8 cellular contexts compared by ENCODE assay signal in genomic region chr21:42495765-42496119, GRCh38. TPM values are rescaled to one million over a fixed set of nuclear protein-coding genes. Genes with fewer than 3 reads are reported as not detected.
DNase-seq lines count a peak whose midpoint lies in the region; ATAC-seq and TF ChIP-seq lines count a peak whose summit lies in the region.

No MANE protein-coding gene starts in this region.

- WGBS in right cardiac atrium = 2% methylated on average over 18 of the region's 18 CpGs

- H3K4me2 ChIP-seq in skeletal muscle satellite cell (ENCODE audit: low read length) = peak overlapping the region; percentile 98

- H3K27ac Mint-ChIP-seq in WTC11 = 0 out of 2 replicates have a peak overlapping the region, but pooled peaks have one; percentile 58

- intact Hi-C loops in right cardiac atrium (cut with DNase I) = no loop called here

- POLR2A ChIA-PET in WTC11 (lab: Charles Lee) = no interaction called here

- no peaks in the 10 kb centered on the region for H3K36me3 Mint-ChIP-seq in WTC11

- H3K27me3 Mint-ChIP-seq in WTC11 (ENCODE audit: low read depth) = peaks cover 26% of the 10 kb centered on the region

- H3K27ac ChIP-seq in right cardiac atrium (ENCODE audit: low read length) = no peak overlapping the region

- peak overlapping the region; percentile 57 for H3K9ac ChIP-seq in skeletal muscle satellite cell (ENCODE audit: low read depth, low read length)

- TF ChIP-seq CTCF in WTC11 (IDR thresholded peaks at IDR 0.05) = no peak

- H3K4me1 Mint-ChIP-seq in WTC11 = peaks cover 23% of the 10 kb centered on the region

- peak overlapping the region; percentile 38 for H3K4me3 ChIP-seq in right cardiac atrium (ENCODE audit: low read length)
- peak overlapping the region; percentile 83 for H3K4me3 ChIP-seq in skeletal muscle satellite cell (ENCODE audit: low read length)

- CTCF ChIA-PET in WTC11 (lab: Charles Lee) = interaction anchor here (1.1 kb wide), 1 partner anchor 28 kb away, joined by 6 read pairs; no protein-coding TSS in a partner anchor

- ATAC-seq in HG03064 (IDR thresholded peaks at IDR 0.05; ENCODE audit: low read depth, unreplicated experiment) (peak; percentile 9), WTC11 (no peak), right cardiac atrium (no peak)

- peak overlapping the region; percentile 87 for H3K4me3 Mint-ChIP-seq in WTC11

- H3K9me3 Mint-ChIP-seq in WTC11 = no peaks in the 10 kb centered on the region

- H3K9me3 ChIP-seq in right cardiac atrium (ENCODE audit: control insufficient read depth, low read length) (no peaks in the 10 kb centered on the region), skeletal muscle satellite cell (replicated peaks; ENCODE audit: low read length) (no peaks in the 10 kb centered on the region)

- H3K27me3 ChIP-seq in right cardiac atrium (ENCODE audit: control insufficient read depth, insufficient read depth) (no peaks in the 10 kb centered on the region), skeletal muscle satellite cell (ENCODE audit: control insufficient read depth, insufficient read depth, low read length) (peaks cover 26% of the 10 kb centered on the region)

- peak; percentile 64 for DNase-seq in NCI-H1092 treated with DMSO at 0.1 percent for 48 hours (lab: John Stamatoyannopoulos, UW)
- DNase-seq in NCI-H1092 (lab: John Stamatoyannopoulos, UW) = no peak
- no peak for DNase-seq in WTC11 (ENCODE audit: low spot score)
- no peak for DNase-seq in right cardiac atrium
- no peak for DNase-seq in GDM1 (lab: John Stamatoyannopoulos, UW)
- DNase-seq in activated effector memory CD4-positive, alpha-beta T cell treated with anti-CD3 and anti-CD28 coated beads, Interleukin-2, amount 50 U/mL, for 16 hours = no peak

- H3K36me3 ChIP-seq in skeletal muscle satellite cell (ENCODE audit: insufficient read depth, low read length) = no peaks in the 10 kb centered on the region

- H3K4me1 ChIP-seq in right cardiac atrium (ENCODE audit: control insufficient read depth, insufficient read depth, low read length) = no peaks in the 10 kb centered on the region
- H3K4me1 ChIP-seq in skeletal muscle satellite cell (ENCODE audit: control insufficient read depth, insufficient read depth, low read length) = peaks cover 10% of the 10 kb centered on the region

TF ChIP-seq in WTC11, 78 proteins besides CTCF, POLR2A, EP300 and RAD21:
- TF ChIP-seq ZNF263 (CRISPR knock-in tag; IDR thresholded peaks at IDR 0.05; ENCODE audit: low read depth) (0 out of 2 replicates have a peak, but pooled peaks have one; percentile 45), GTF2I (CRISPR knock-in tag; conservative IDR thresholded peaks at IDR 0.05) (no peak)

RNA-seq across cellular contexts. Expression of gene RSPH1, which starts 0.3 kb away (rescaled TPM):
- total RNA-seq in WTC11 (2021) (0.11 to 0.30 TPM (median 0.16 TPM) in 3 replicates), right cardiac atrium (not detected)
- polyA plus RNA-seq in right cardiac atrium = not detected
- under 0.01 and 0.22 TPM in 2 replicates for total RNA-seq in skeletal muscle satellite cell (2012; rRNA removed)

RNA-seq across cellular contexts. Expression of gene SLC37A1, which starts 17.9 kb away (rescaled TPM):
- total RNA-seq in WTC11 (2021) = 22.7 to 26.3 TPM (median 25.8 TPM) in 3 replicates
- 1 to 10 TPM; 2.7 to 2.9 (median 2.9) TPM for total RNA-seq in right cardiac atrium
- 1.9 TPM for polyA plus RNA-seq in right cardiac atrium
- total RNA-seq in skeletal muscle satellite cell (2012; rRNA removed) = 0.51 and 0.87 TPM in 2 replicates
